In genomic region chr15:75100679-75101078, GRCh38 we compare ENCODE assay signal across 11 cellular contexts.
"Had no signal": no experiment of that assay in that cellular context is flagged by ENCODE, and none has a peak within 500 bp of the region (broad histone marks: within the 10 kb centered on the region; RNA-seq: fewer than 3 reads in every experiment).

No MANE protein-coding gene starts in this region.

- H2AFZ ChIP-seq: GM23248, GM23338 had no signal

- H3K9me3 ChIP-seq: HAP-1 had no signal

- ATAC-seq: GM23338, HCT116 had no signal

- FAIRE-seq: H1, H54 had no signal

- H3K4me1 ChIP-seq: HAP-1 had no signal

- DNase-seq: GM23248, GOT3, H7, H9, HCEC 1CT, HFFc6 had no signal

- H3K36me3 ChIP-seq: HAP-1 had no signal

- H3K9ac ChIP-seq: GM23248 had no signal

- H3K4me2 ChIP-seq: GM23338 had no signal

- H3K27ac ChIP-seq: GM23248 had no signal

- H3K4me3 ChIP-seq: GM23248, GM23338, HAP-1 had no signal
